ENCODE assay signal across 1 cellular context in the genomic region with DNA sequence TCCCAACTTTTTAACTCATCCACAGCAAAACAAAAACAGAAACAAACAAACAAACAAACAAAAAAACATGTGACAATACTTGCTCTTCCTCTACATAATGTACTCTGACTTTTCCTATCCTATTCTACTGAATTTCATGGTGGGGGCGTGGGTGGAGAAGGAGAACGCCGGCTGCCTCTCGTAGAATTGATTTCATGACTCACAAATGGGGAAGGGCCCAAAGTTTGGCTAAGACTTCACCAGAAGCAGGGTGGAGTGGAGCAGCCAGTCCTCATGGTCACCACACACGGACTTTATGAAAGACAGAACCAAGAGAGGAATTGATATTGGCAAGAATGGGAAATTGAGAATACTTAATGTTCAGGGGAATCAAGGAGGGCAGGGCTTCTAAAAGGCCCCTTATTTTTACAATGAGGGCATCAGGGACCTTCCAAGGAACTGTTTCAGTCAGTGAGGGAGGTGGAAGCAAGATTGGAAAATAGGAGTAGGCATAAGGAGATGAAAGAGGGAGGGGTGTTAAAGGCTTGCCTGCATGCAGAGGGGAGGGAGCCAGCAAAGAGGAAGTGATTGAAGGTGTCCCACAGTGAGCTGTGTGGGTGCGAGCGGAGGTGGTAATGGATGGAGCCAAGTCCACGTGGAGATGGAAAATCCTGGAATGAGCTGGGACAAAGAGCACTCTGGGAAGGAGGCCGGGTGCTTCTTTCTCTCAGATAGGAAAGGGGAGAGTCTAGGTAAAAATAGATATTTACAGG.
TF ChIP-seq lines count a peak whose summit lies in the region.

No MANE protein-coding gene starts in this region.

TF ChIP-seq in IMR-90, 13 proteins besides CTCF, POLR2A, EP300 and RAD21 (continued from another document):
- TF ChIP-seq NFE2L2 (IDR thresholded peaks at IDR 0.05; ENCODE audit: low read depth, low read length) = no peak
- TF ChIP-seq, protein P1, sequence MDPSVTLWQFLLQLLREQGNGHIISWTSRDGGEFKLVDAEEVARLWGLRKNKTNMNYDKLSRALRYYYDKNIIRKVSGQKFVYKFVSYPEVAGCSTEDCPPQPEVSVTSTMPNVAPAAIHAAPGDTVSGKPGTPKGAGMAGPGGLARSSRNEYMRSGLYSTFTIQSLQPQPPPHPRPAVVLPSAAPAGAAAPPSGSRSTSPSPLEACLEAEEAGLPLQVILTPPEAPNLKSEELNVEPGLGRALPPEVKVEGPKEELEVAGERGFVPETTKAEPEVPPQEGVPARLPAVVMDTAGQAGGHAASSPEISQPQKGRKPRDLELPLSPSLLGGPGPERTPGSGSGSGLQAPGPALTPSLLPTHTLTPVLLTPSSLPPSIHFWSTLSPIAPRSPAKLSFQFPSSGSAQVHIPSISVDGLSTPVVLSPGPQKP (IDR thresholded peaks at IDR 0.05; ENCODE audit: borderline replicate concordance, low read depth, low read length) = no peak
- TF ChIP-seq, protein P2, sequence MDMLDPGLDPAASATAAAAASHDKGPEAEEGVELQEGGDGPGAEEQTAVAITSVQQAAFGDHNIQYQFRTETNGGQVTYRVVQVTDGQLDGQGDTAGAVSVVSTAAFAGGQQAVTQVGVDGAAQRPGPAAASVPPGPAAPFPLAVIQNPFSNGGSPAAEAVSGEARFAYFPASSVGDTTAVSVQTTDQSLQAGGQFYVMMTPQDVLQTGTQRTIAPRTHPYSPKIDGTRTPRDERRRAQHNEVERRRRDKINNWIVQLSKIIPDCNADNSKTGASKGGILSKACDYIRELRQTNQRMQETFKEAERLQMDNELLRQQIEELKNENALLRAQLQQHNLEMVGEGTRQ (IDR thresholded peaks at IDR 0.05; ENCODE audit: low read depth, low read length) = no peak
